ENCODE assay signal across 28 cellular contexts in genomic region chrX:26070882-26071281, GRCh38.
"Had no signal": no experiment of that assay in that cellular context is flagged by ENCODE, and none has a peak within 500 bp of the region (broad histone marks: within the 10 kb centered on the region; RNA-seq: fewer than 3 reads in every experiment).

No MANE protein-coding gene starts in this region.

- H3K9me3 Mint-ChIP-seq: stimulated activated effector memory CD8-positive, alpha-beta T cell treated with anti-CD3 and anti-CD28 coated beads, Interleukin-12 subunit alpha, Interleukin-12 subunit beta, amount 100 ng/mL, for 72 hours; stimulated activated naive CD8-positive, alpha-beta T cell treated with anti-CD3 and anti-CD28 coated beads, Interleukin-15, amount 100 ng/mL, for 72 hours; stimulated activated naive CD8-positive, alpha-beta T cell treated with anti-CD3 and anti-CD28 coated beads, Interleukin-15, Interleukin-2, amounts not matched to agents 100 ng/mL and 50 ng/mL, for 24 hours; type B pancreatic cell had no signal

- H3K4me3 Mint-ChIP-seq: stimulated activated effector memory CD8-positive, alpha-beta T cell treated with anti-CD3 and anti-CD28 coated beads, Interleukin-12 subunit alpha, Interleukin-12 subunit beta, amount 100 ng/mL, for 72 hours; stimulated activated memory B cell treated with anti-CD40 and anti-IgM and Interleukin-4, amounts not matched to agents 10 μg/mL and 1 μg/mL and 100 μg/mL, for 72 hours; stimulated activated naive B cell treated with anti-CD40 and anti-IgM and Interleukin-4, amounts not matched to agents 10 μg/mL and 1 μg/mL and 100 μg/mL, for 72 hours; stimulated activated naive CD8-positive, alpha-beta T cell treated with anti-CD3 and anti-CD28 coated beads, Interleukin-15, amount 100 ng/mL, for 72 hours; stimulated activated naive CD8-positive, alpha-beta T cell treated with anti-CD3 and anti-CD28 coated beads, Interleukin-15, Interleukin-2, amounts not matched to agents 100 ng/mL and 50 ng/mL, for 24 hours; type B pancreatic cell had no signal

- H3K36me3 Mint-ChIP-seq: stimulated activated effector memory CD8-positive, alpha-beta T cell treated with anti-CD3 and anti-CD28 coated beads, Interleukin-12 subunit alpha, Interleukin-12 subunit beta, amount 100 ng/mL, for 72 hours; stimulated activated memory B cell treated with anti-CD40 and anti-IgM and Interleukin-4, amounts not matched to agents 10 μg/mL and 1 μg/mL and 100 μg/mL, for 72 hours; stimulated activated naive B cell treated with anti-CD40 and anti-IgM and Interleukin-4, amounts not matched to agents 10 μg/mL and 1 μg/mL and 100 μg/mL, for 72 hours; type B pancreatic cell had no signal

- H3K4me3 ChIP-seq: stomach, suprapubic skin, testis, thoracic aorta, thyroid gland, tibial artery, tibial nerve, transverse colon, upper lobe of left lung, upper lobe of right lung, uterus, vagina had no signal

- H3K27me3 ChIP-seq: stomach, suprapubic skin, testis, thyroid gland, tibial artery, tibial nerve, transverse colon, upper lobe of left lung, upper lobe of right lung, uterus, vagina had no signal

- H3K4me1 ChIP-seq: stomach, suprapubic skin, testis, thyroid gland, tibial artery, tibial nerve, transverse colon, upper lobe of left lung, upper lobe of right lung, uterus, vagina had no signal

- H3K9me3 ChIP-seq: stomach, suprapubic skin, testis, thoracic aorta, thyroid gland, tibial artery, tibial nerve, transverse colon, upper lobe of left lung, upper lobe of right lung, uterus, vagina had no signal

- H3K27ac ChIP-seq: stomach, suprapubic skin, testis, thoracic aorta, thyroid gland, tibial artery, tibial nerve, transverse colon, upper lobe of left lung, upper lobe of right lung, uterus, vagina had no signal

- ATAC-seq: stimulated activated effector memory CD8-positive, alpha-beta T cell treated with anti-CD3 and anti-CD28 coated beads, Interleukin-12 subunit alpha, Interleukin-12 subunit beta, amount 100 ng/mL, for 72 hours; stimulated activated memory B cell treated with anti-CD40 and anti-IgM and Interleukin-4, amounts not matched to agents 10 μg/mL and 1 μg/mL and 100 μg/mL, for 72 hours; stimulated activated naive B cell treated with anti-CD40 and anti-IgM and Interleukin-4, amounts not matched to agents 10 μg/mL and 1 μg/mL and 100 μg/mL, for 72 hours; stimulated activated naive CD8-positive, alpha-beta T cell treated with anti-CD3 and anti-CD28 coated beads, Interleukin-15, amount 100 ng/mL, for 72 hours; stimulated activated naive CD8-positive, alpha-beta T cell treated with anti-CD3 and anti-CD28 coated beads, Interleukin-15, Interleukin-2, amounts not matched to agents 100 U/mL and 50 U/mL, for 24 hours; upper lobe of right lung had no signal

- H3K36me3 ChIP-seq: stomach, suprapubic skin, thoracic aorta, thyroid gland, tibial artery, tibial nerve, transverse colon, upper lobe of left lung, upper lobe of right lung, uterus, vagina had no signal

- DNase-seq: stimulated activated CD4-positive, alpha-beta T cell treated with anti-CD3 and anti-CD28 coated beads, Interleukin-2, amount 100 ng/mL, for 48 hours; stimulated activated CD4-positive, alpha-beta T cell treated with anti-CD3 and anti-CD28 coated beads, Interleukin-4, amount 100 ng/mL, for 1 hour; stimulated activated CD4-positive, alpha-beta T cell treated with anti-CD3 and anti-CD28 coated beads, Interleukin-4, amount 100 ng/mL, for 24 hours; stimulated activated CD4-positive, alpha-beta T cell treated with anti-CD3 and anti-CD28 coated beads, Interleukin-4, amount 100 ng/mL, for 4 hours; stimulated activated CD8-positive, alpha-beta memory T cell treated with anti-CD3 and anti-CD28 coated beads, Interleukin-4, amount 100 ng/mL, for 48 hours; stimulated activated naive B cell treated with anti-CD40 and anti-IgM and Interleukin-4, amounts not matched to agents 10 μg/mL and 1 μg/mL and 100 μg/mL, for 72 hours; stimulated activated naive CD4-positive, alpha-beta T cell; stimulated activated naive CD4-positive, alpha-beta T cell treated with Interleukin-2 at 50 U/mL for 16 hours; stimulated activated naive CD8-positive, alpha-beta T cell treated with anti-CD3 and anti-CD28 coated beads, Interleukin-15, amount 100 ng/mL, for 72 hours; stimulated activated naive CD8-positive, alpha-beta T cell treated with anti-CD3 and anti-CD28 coated beads, Interleukin-15, Interleukin-2, amounts not matched to agents 100 U/mL and 50 U/mL, for 24 hours; stomach; substantia nigra; testis; thyroid gland; tibial artery; transverse colon; trophoblast cell; upper lobe of right lung; uterus had no signal

- H3K4me1 Mint-ChIP-seq: stimulated activated effector memory CD8-positive, alpha-beta T cell treated with anti-CD3 and anti-CD28 coated beads, Interleukin-12 subunit alpha, Interleukin-12 subunit beta, amount 100 ng/mL, for 72 hours; stimulated activated memory B cell treated with anti-CD40 and anti-IgM and Interleukin-4, amounts not matched to agents 10 μg/mL and 1 μg/mL and 100 μg/mL, for 72 hours; stimulated activated naive B cell treated with anti-CD40 and anti-IgM and Interleukin-4, amounts not matched to agents 10 μg/mL and 1 μg/mL and 100 μg/mL, for 72 hours; stimulated activated naive CD8-positive, alpha-beta T cell treated with anti-CD3 and anti-CD28 coated beads, Interleukin-15, amount 100 ng/mL, for 72 hours had no signal

- H3K27me3 Mint-ChIP-seq: stimulated activated memory B cell treated with anti-CD40 and anti-IgM and Interleukin-4, amounts not matched to agents 10 μg/mL and 1 μg/mL and 100 μg/mL, for 72 hours; stimulated activated naive B cell treated with anti-CD40 and anti-IgM and Interleukin-4, amounts not matched to agents 10 μg/mL and 1 μg/mL and 100 μg/mL, for 72 hours; stimulated activated naive CD8-positive, alpha-beta T cell treated with anti-CD3 and anti-CD28 coated beads, Interleukin-15, amount 100 ng/mL, for 72 hours; stimulated activated naive CD8-positive, alpha-beta T cell treated with anti-CD3 and anti-CD28 coated beads, Interleukin-15, Interleukin-2, amounts not matched to agents 100 ng/mL and 50 ng/mL, for 24 hours; type B pancreatic cell had no signal

- H3K27ac Mint-ChIP-seq: stimulated activated effector memory CD8-positive, alpha-beta T cell treated with anti-CD3 and anti-CD28 coated beads, Interleukin-12 subunit alpha, Interleukin-12 subunit beta, amount 100 ng/mL, for 72 hours; stimulated activated memory B cell treated with anti-CD40 and anti-IgM and Interleukin-4, amounts not matched to agents 10 μg/mL and 1 μg/mL and 100 μg/mL, for 72 hours; stimulated activated naive B cell treated with anti-CD40 and anti-IgM and Interleukin-4, amounts not matched to agents 10 μg/mL and 1 μg/mL and 100 μg/mL, for 72 hours; stimulated activated naive CD8-positive, alpha-beta T cell treated with anti-CD3 and anti-CD28 coated beads, Interleukin-15, amount 100 ng/mL, for 72 hours; stimulated activated naive CD8-positive, alpha-beta T cell treated with anti-CD3 and anti-CD28 coated beads, Interleukin-15, Interleukin-2, amounts not matched to agents 100 ng/mL and 50 ng/mL, for 24 hours; type B pancreatic cell had no signal
